ENCODE assay signal across 14 cellular contexts in genomic region chr2:8547284-8548064, GRCh38.
DNase-seq lines count a peak whose midpoint lies in the region; ATAC-seq and TF ChIP-seq lines count a peak whose summit lies in the region.
"Had no signal": no experiment of that assay in that cellular context is flagged by ENCODE, and none has a peak within 500 bp of the region (broad histone marks: within the 10 kb centered on the region; RNA-seq: fewer than 3 reads in every experiment).

No MANE protein-coding gene starts in this region.

- peaks cover 65% of the 10 kb centered on the region for H3K4me1 Mint-ChIP-seq in activated naive CD4-positive, alpha-beta T cell treated with anti-CD3 and anti-CD28 coated beads, Interleukin-2, amount 50 U/mL, for 24 hours
- peaks cover 64% of the 10 kb centered on the region for H3K4me1 Mint-ChIP-seq in activated T-helper 2 cell treated with anti-CD3 and anti-CD28 coated beads, Interferon-gamma antibody, Interleukin-2, Interleukin-4, amounts not matched to agents 10 μg/mL and 5 μg/mL and 100 μg/mL, durations not matched to agents 14 hours and 24 hours and 36 hours (ENCODE audit: low read depth)
- peaks cover 56 to 71% of the 10 kb centered on the region in 2 donors for H3K4me1 Mint-ChIP-seq in natural killer cell
- H3K4me1 Mint-ChIP-seq in type B pancreatic cell (ENCODE audit: unreplicated experiment) = peaks cover 50% of the 10 kb centered on the region

- H3K4me3 Mint-ChIP-seq in activated naive CD4-positive, alpha-beta T cell treated with anti-CD3 and anti-CD28 coated beads, Interleukin-2, amount 50 U/mL, for 24 hours = peak overlapping the region; percentile 31
- H3K4me3 Mint-ChIP-seq in activated T-helper 2 cell treated with anti-CD3 and anti-CD28 coated beads, Interferon-gamma antibody, Interleukin-2, Interleukin-4, amounts not matched to agents 10 μg/mL and 5 μg/mL and 100 μg/mL, durations not matched to agents 14 hours and 24 hours and 36 hours (ENCODE audit: low read depth) = no peak overlapping the region
- H3K4me3 Mint-ChIP-seq in natural killer cell (peak overlapping the region; percentile 28), type B pancreatic cell (no peak overlapping the region)
- H3K4me3 Mint-ChIP-seq: WTC11 had no signal

- intact Hi-C loops in activated T-helper 2 cell treated with anti-CD3 and anti-CD28 coated beads, Interferon-gamma antibody, Interleukin-2, Interleukin-4, amounts not matched to agents 10 μg/mL and 5 μg/mL and 100 μg/mL, durations not matched to agents 14 hours and 24 hours and 36 hours (cut with micrococcal nuclease) = loop anchor here (10.0 kb wide), 3 partner anchors 873 to 1343 kb away; no protein-coding TSS in a partner anchor
- intact Hi-C loops in natural killer cell (cut with micrococcal nuclease) = loop anchor here (10.0 kb wide), 2 partner anchors 93 to 123 kb away; no protein-coding TSS in a partner anchor
- intact Hi-C loops in lower lobe of right lung (cut with DNase I) = no loop called here

- H3K36me3 Mint-ChIP-seq in activated naive CD4-positive, alpha-beta T cell treated with anti-CD3 and anti-CD28 coated beads, Interleukin-2, amount 50 U/mL, for 24 hours = no peaks in the 10 kb centered on the region
- no peaks in the 10 kb centered on the region for H3K36me3 Mint-ChIP-seq in activated T-helper 2 cell treated with anti-CD3 and anti-CD28 coated beads, Interferon-gamma antibody, Interleukin-2, Interleukin-4, amounts not matched to agents 10 μg/mL and 5 μg/mL and 100 μg/mL, durations not matched to agents 14 hours and 24 hours and 36 hours (ENCODE audit: low read depth)
- H3K36me3 Mint-ChIP-seq in natural killer cell = no peaks in the 10 kb centered on the region
- no peaks in the 10 kb centered on the region for H3K36me3 Mint-ChIP-seq in type B pancreatic cell
- H3K36me3 Mint-ChIP-seq: WTC11 had no signal

- H3K4me1 ChIP-seq in lower lobe of right lung = peaks cover 36% of the 10 kb centered on the region
- H3K4me1 ChIP-seq: body of pancreas had no signal

- DNase-seq in activated naive CD4-positive, alpha-beta T cell treated with Interleukin-2 at 50 U/mL for 16 hours = no peak
- DNase-seq in activated T-helper 2 cell treated with anti-CD3 and anti-CD28 coated beads, Interferon-gamma antibody, Interleukin-2, Interleukin-4, amounts not matched to agents 10 μg/mL and 5 μg/mL and 100 μg/mL, durations not matched to agents 14 hours and 24 hours and 36 hours (ENCODE audit: low spot score) = no peak
- no peak for DNase-seq in natural killer cell
- DNase-seq in type B pancreatic cell (ENCODE audit: extremely low spot score, unreplicated experiment) = no peak
- DNase-seq in middle frontal gyrus (ENCODE audit: extremely low spot score, low spot score) = no peak
- DNase-seq in lower lobe of right lung = no peak
- DNase-seq: NCI-H510A treated with DMSO at 0.1 percent for 48 hours, PC-9, upper lobe of left lung had no signal

- H3K27me3 ChIP-seq in lower lobe of right lung (ENCODE audit: low read depth) = no peaks in the 10 kb centered on the region
- H3K27me3 ChIP-seq: body of pancreas, upper lobe of left lung had no signal

- ATAC-seq in natural killer cell (no peak), HG03097 (IDR thresholded peaks at IDR 0.05; ENCODE audit: low FRiP score, unreplicated experiment) (no peak), lower lobe of right lung (no peak)
- ATAC-seq: body of pancreas, left colon, WTC11 had no signal

- H3K27me3 Mint-ChIP-seq in activated naive CD4-positive, alpha-beta T cell treated with anti-CD3 and anti-CD28 coated beads, Interleukin-2, amount 50 U/mL, for 24 hours = no peaks in the 10 kb centered on the region
- H3K27me3 Mint-ChIP-seq in activated T-helper 2 cell treated with anti-CD3 and anti-CD28 coated beads, Interferon-gamma antibody, Interleukin-2, Interleukin-4, amounts not matched to agents 10 μg/mL and 5 μg/mL and 100 μg/mL, durations not matched to agents 14 hours and 24 hours and 36 hours (ENCODE audit: low read depth) = no peaks in the 10 kb centered on the region
- peaks cover 0 to 2% of the 10 kb centered on the region in 2 donors for H3K27me3 Mint-ChIP-seq in natural killer cell (ENCODE audit: low read depth in 2 of 2)
- H3K27me3 Mint-ChIP-seq in type B pancreatic cell = no peaks in the 10 kb centered on the region

- H3K36me3 ChIP-seq in lower lobe of right lung = no peaks in the 10 kb centered on the region
- H3K36me3 ChIP-seq: upper lobe of left lung had no signal

- TF ChIP-seq CTCF in natural killer cell (IDR thresholded peaks at IDR 0.05) (no peak), type B pancreatic cell (conservative IDR thresholded peaks at IDR 0.05) (no peak), lower lobe of right lung (IDR thresholded peaks at IDR 0.05) (no peak)

- no peaks in the 10 kb centered on the region for H3K9me3 Mint-ChIP-seq in activated naive CD4-positive, alpha-beta T cell treated with anti-CD3 and anti-CD28 coated beads, Interleukin-2, amount 50 U/mL, for 24 hours
- H3K9me3 Mint-ChIP-seq in activated T-helper 2 cell treated with anti-CD3 and anti-CD28 coated beads, Interferon-gamma antibody, Interleukin-2, Interleukin-4, amounts not matched to agents 10 μg/mL and 5 μg/mL and 100 μg/mL, durations not matched to agents 14 hours and 24 hours and 36 hours = no peaks in the 10 kb centered on the region
- no peaks in the 10 kb centered on the region for H3K9me3 Mint-ChIP-seq in natural killer cell
- peaks cover 5% of the 10 kb centered on the region for H3K9me3 Mint-ChIP-seq in type B pancreatic cell
- H3K9me3 Mint-ChIP-seq: WTC11 had no signal

- peak overlapping the region; percentile 88 for H3K27ac Mint-ChIP-seq in activated naive CD4-positive, alpha-beta T cell treated with anti-CD3 and anti-CD28 coated beads, Interleukin-2, amount 50 U/mL, for 24 hours
- peak overlapping the region; percentile 38 for H3K27ac Mint-ChIP-seq in activated T-helper 2 cell treated with anti-CD3 and anti-CD28 coated beads, Interferon-gamma antibody, Interleukin-2, Interleukin-4, amounts not matched to agents 10 μg/mL and 5 μg/mL and 100 μg/mL, durations not matched to agents 14 hours and 24 hours and 36 hours
- H3K27ac Mint-ChIP-seq in natural killer cell (peak overlapping the region; percentile 10 to 99), type B pancreatic cell (peak overlapping the region; percentile 52)
- H3K27ac Mint-ChIP-seq: WTC11 had no signal

- no peaks in the 10 kb centered on the region for H3K9me3 ChIP-seq in lower lobe of right lung
- H3K9me3 ChIP-seq: body of pancreas, upper lobe of left lung had no signal

- H3K4me3 ChIP-seq in lower lobe of right lung = no peak overlapping the region
- H3K4me3 ChIP-seq: body of pancreas, PC-9, upper lobe of left lung had no signal

- H3K27ac ChIP-seq in lower lobe of right lung = no peak overlapping the region
- H3K27ac ChIP-seq: body of pancreas, PC-9 had no signal

Comparison
In these comparisons a context has a peak if more than half of its experiments do, and no peak if none do; other contexts are left out.
1. H3K27ac Mint-ChIP-seq: peak in every context shown above with its lines; median percentile 88 in activated naive CD4-positive, alpha-beta T cell treated with anti-CD3 and anti-CD28 coated beads, Interleukin-2, amount 50 U/mL, for 24 hours; 54 in natural killer cell; 52 in type B pancreatic cell; 38 in activated T-helper 2 cell treated with anti-CD3 and anti-CD28 coated beads, Interferon-gamma antibody, Interleukin-2, Interleukin-4, amounts not matched to agents 10 μg/mL and 5 μg/mL and 100 μg/mL, durations not matched to agents 14 hours and 24 hours and 36 hours.
2. H3K4me3 Mint-ChIP-seq: peak in activated naive CD4-positive, alpha-beta T cell treated with anti-CD3 and anti-CD28 coated beads, Interleukin-2, amount 50 U/mL, for 24 hours (single experiment) and natural killer cell (single experiment); none in activated T-helper 2 cell treated with anti-CD3 and anti-CD28 coated beads, Interferon-gamma antibody, Interleukin-2, Interleukin-4, amounts not matched to agents 10 μg/mL and 5 μg/mL and 100 μg/mL, durations not matched to agents 14 hours and 24 hours and 36 hours (single experiment) and type B pancreatic cell (single experiment).